ENCODE assay signal across 24 cellular contexts in the genomic region with DNA sequence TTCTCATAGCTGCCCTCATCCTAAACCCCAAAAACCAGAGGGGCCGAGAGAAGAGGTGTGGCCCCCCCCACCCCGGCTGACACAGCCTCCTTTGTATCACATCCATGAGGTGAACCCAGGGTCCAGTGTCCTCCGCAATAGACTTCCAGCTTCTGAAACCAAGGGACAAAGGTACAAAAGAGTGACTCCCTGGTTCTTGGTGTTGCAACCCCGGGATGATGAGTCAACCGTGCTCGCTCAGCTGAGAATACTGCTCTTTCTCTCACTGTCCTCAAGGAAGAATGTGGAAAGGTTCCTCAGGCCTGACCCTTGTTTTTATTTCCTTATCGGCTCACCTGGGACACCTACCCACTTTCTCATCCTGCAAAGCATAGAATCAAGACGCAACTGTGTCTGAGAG. TPM values are rescaled to one million over a fixed set of nuclear protein-coding genes. Genes with fewer than 3 reads are reported as not detected.
A peak's percentile ranks its signal among the peaks of the same experiment; 100 is the strongest.
DNase-seq lines count a peak whose midpoint lies in the region; ATAC-seq, FAIRE-seq and TF ChIP-seq lines count a peak whose summit lies in the region.
"Had no signal": no experiment of that assay in that cellular context is flagged by ENCODE, and none has a peak within 500 bp of the region (broad histone marks: within the 10 kb centered on the region; RNA-seq: fewer than 3 reads in every experiment).

No MANE protein-coding gene starts in this region.

- H3K4me3 ChIP-seq in Caco-2 (ENCODE audit: low read depth, low read length) (no peak overlapping the region), IMR-90 (ENCODE audit: insufficient read depth, low read depth, low read length) (no peak overlapping the region), bronchial epithelial cell (ENCODE audit: low read depth, low read length) (no peak overlapping the region), GM23338 (no peak overlapping the region)
- H3K4me3 ChIP-seq: gastrocnemius medialis, HAP-1 had no signal

- H3K56ac ChIP-seq in IMR-90 (ENCODE audit: extremely low read depth, insufficient read depth, low read length), result no peak overlapping the region

- dilution Hi-C loops in IMR-90 (cut with HindIII; ENCODE audit: low sequenced_read_pairs, unreplicated experiment), result no loop called here

- no peaks in the 10 kb centered on the region for H4K20me1 ChIP-seq in IMR-90 (ENCODE audit: insufficient read depth, low read length)
- H4K20me1 ChIP-seq in GM23338 (replicated peaks; ENCODE audit: insufficient read depth), result no peaks in the 10 kb centered on the region

- no peaks in the 10 kb centered on the region for H3K79me1 ChIP-seq in IMR-90 (ENCODE audit: low read depth in 1 of 2, low read length in 2 of 2)

- H3K36me3 ChIP-seq in Caco-2 (ENCODE audit: control insufficient read depth, insufficient read depth, low read length), result no peaks in the 10 kb centered on the region
- no peaks in the 10 kb centered on the region for H3K36me3 ChIP-seq in IMR-90 (ENCODE audit: control insufficient read depth, insufficient read depth, low read length)
- H3K36me3 ChIP-seq in bronchial epithelial cell (ENCODE audit: control insufficient read depth, insufficient read depth, low read length), result no peaks in the 10 kb centered on the region
- H3K36me3 ChIP-seq in GM23338 (ENCODE audit: insufficient read depth), result no peaks in the 10 kb centered on the region
- H3K36me3 ChIP-seq: gastrocnemius medialis, HAP-1 had no signal

- H3K4ac ChIP-seq in IMR-90 (ENCODE audit: low read depth, low read length), result no peak overlapping the region

- H3K27me3 Mint-ChIP-seq in Caco-2 (ENCODE audit: insufficient read depth, unreplicated experiment) (no peaks in the 10 kb centered on the region), GM23338 (ENCODE audit: insufficient read depth, low read depth, poor library complexity) (peaks cover 19% of the 10 kb centered on the region)

- H3K27ac Mint-ChIP-seq in Caco-2 (ENCODE audit: unreplicated experiment) (no peak overlapping the region), GM23338 (no peak overlapping the region)
- H3K27ac Mint-ChIP-seq: activated CD8-positive, alpha-beta T cell treated with anti-CD3 and anti-CD28 coated beads for 36 hours; activated T-cell treated with anti-CD3 and anti-CD28 coated beads, Interleukin-2, amount 50 U/mL, for 72 hours; effector memory CD8-positive, alpha-beta T cell; IgD-negative memory B cell; mesothelial cell of epicardium had no signal

- H3K27ac ChIP-seq in IMR-90 (ENCODE audit: insufficient read depth, low read length) (no peak overlapping the region), GM23338 (ENCODE audit: low read depth) (no peak overlapping the region)
- H3K27ac ChIP-seq: gastrocnemius medialis, VCaP had no signal

- H3K9me3 Mint-ChIP-seq in Caco-2 (ENCODE audit: unreplicated experiment), result no peaks in the 10 kb centered on the region
- no peaks in the 10 kb centered on the region; the same call in 2 of the 3 replicates for H3K9me3 Mint-ChIP-seq in GM23338
- H3K9me3 Mint-ChIP-seq: activated CD8-positive, alpha-beta T cell treated with anti-CD3 and anti-CD28 coated beads for 36 hours; activated T-cell treated with anti-CD3 and anti-CD28 coated beads, Interleukin-2, amount 50 U/mL, for 72 hours; effector memory CD8-positive, alpha-beta T cell; IgD-negative memory B cell had no signal

- H3K9me2 ChIP-seq in GM23338 (ENCODE audit: insufficient read depth), result no peaks in the 10 kb centered on the region

- no peak overlapping the region for H2AK9ac ChIP-seq in IMR-90 (replicated peaks; ENCODE audit: low read depth, low read length, poor library complexity)

- no peak overlapping the region for H3K4me3 Mint-ChIP-seq in Caco-2 (ENCODE audit: unreplicated experiment)
- no peak overlapping the region for H3K4me3 Mint-ChIP-seq in GM23338
- H3K4me3 Mint-ChIP-seq: activated CD8-positive, alpha-beta T cell treated with anti-CD3 and anti-CD28 coated beads for 36 hours; activated T-cell treated with anti-CD3 and anti-CD28 coated beads, Interleukin-2, amount 50 U/mL, for 72 hours; effector memory CD8-positive, alpha-beta T cell; IgD-negative memory B cell; mesothelial cell of epicardium had no signal

- H3K23ac ChIP-seq in IMR-90 (ENCODE audit: low read depth, low read length), result no peak overlapping the region

- in situ Hi-C loops in IMR-90 (cut with MboI; ENCODE audit: low sequenced_read_pairs), result no loop called here

- H2BK5ac ChIP-seq in IMR-90 (ENCODE audit: low read depth, low read length, poor library complexity, severe bottlenecking), result no peak overlapping the region

- POLR2A ChIA-PET in Caco-2 (lab: Charles Lee) (interaction anchor here (0.6 kb wide), 1 partner anchor 29 kb away, joined by 3 read pairs; no protein-coding TSS in a partner anchor), IMR-90 (lab: Charles Lee; ENCODE audit: unreplicated experiment) (interaction anchor here (1.4 kb wide), 1 partner anchor 15 kb away, joined by 3 read pairs; no protein-coding TSS in a partner anchor)

- ATAC-seq in IMR-90 (ENCODE audit: low read depth), result no peak
- ATAC-seq in left colon, result peak; percentile 64
- ATAC-seq in HG02571 (IDR thresholded peaks at IDR 0.05; ENCODE audit: unreplicated experiment), result no peak
- no peak for ATAC-seq in GM23338
- ATAC-seq in HG02981 (IDR thresholded peaks at IDR 0.05; ENCODE audit: unreplicated experiment), result no peak
- ATAC-seq: activated CD8-positive, alpha-beta T cell treated with anti-CD3 and anti-CD28 coated beads for 36 hours; activated T-cell treated with anti-CD3 and anti-CD28 coated beads, Interleukin-2, amount 50 U/mL, for 72 hours; effector memory CD8-positive, alpha-beta T cell; gastrocnemius medialis had no signal

- no peak overlapping the region for H2AFZ ChIP-seq in IMR-90 (replicated peaks; ENCODE audit: low read length, poor library complexity)
- H2AFZ ChIP-seq in GM23338, result no peak overlapping the region

- H3K9me1 ChIP-seq in IMR-90 (ENCODE audit: insufficient read depth, low read length), result no peaks in the 10 kb centered on the region; the same call in 1 of the 2 replicates

- H3K36me3 Mint-ChIP-seq in Caco-2 (ENCODE audit: insufficient read depth, unreplicated experiment) (peaks cover 6% of the 10 kb centered on the region), GM23338 (ENCODE audit: low read depth) (no peaks in the 10 kb centered on the region)
- H3K36me3 Mint-ChIP-seq: IgD-negative memory B cell, mesothelial cell of epicardium had no signal

- no peak overlapping the region for H4K91ac ChIP-seq in IMR-90 (ENCODE audit: insufficient read depth, low read depth, low read length)

- CTCF ChIA-PET in Caco-2 (lab: Charles Lee) (no interaction called here), IMR-90 (lab: Yijun Ruan, JAX) (interaction anchor here (0.9 kb wide), 1 partner anchor 15 kb away, joined by 3 read pairs; no protein-coding TSS in a partner anchor)

- no peak overlapping the region for H3K9ac ChIP-seq in IMR-90 (ENCODE audit: low read depth, low read length)

- H2BK15ac ChIP-seq in IMR-90 (ENCODE audit: low read depth, low read length), result no peak overlapping the region

- H3K18ac ChIP-seq in IMR-90 (ENCODE audit: low read depth, low read length), result no peak overlapping the region

- no peaks in the 10 kb centered on the region for H3K79me2 ChIP-seq in GM23338 (replicated peaks; ENCODE audit: insufficient read depth)

- 80% methylated on average over 2 of the region's 8 CpGs; no CpG with 5 or more reads in 1 of the 2 experiments for WGBS in IMR-90 (ENCODE audit: extremely low coverage in 2 of 2, insufficient read length in 1 of 2), 2 experiments

- DNase-seq in Caco-2 (peak; percentile 50 to 73), IMR-90 (no peak), bronchial epithelial cell (ENCODE audit: low read depth) (peak; percentile 58), left colon (no peak), globus pallidus (ENCODE audit: low spot score) (no peak), GM23338 (ENCODE audit: low spot score) (no peak)
- DNase-seq: activated CD8-positive, alpha-beta T cell treated with anti-CD3 and anti-CD28 coated beads for 36 hours; activated T-cell treated with anti-CD3 and anti-CD28 coated beads, Interleukin-2, amount 50 U/mL, for 72 hours; central memory CD4-positive, alpha-beta T cell; effector memory CD8-positive, alpha-beta T cell; gastrocnemius medialis; NCI-H1105; NCI-H2171 treated with DMSO at 0.1 percent for 48 hours; NCI-H82; SW 1271 had no signal

- H3K4me1 ChIP-seq in Caco-2, result peaks cover 16% of the 10 kb centered on the region
- no peaks in the 10 kb centered on the region; the same call in 1 of the 2 replicates for H3K4me1 ChIP-seq in IMR-90 (ENCODE audit: control insufficient read depth, insufficient read depth, low read length)
- H3K4me1 ChIP-seq in GM23338 (ENCODE audit: insufficient read depth), result peaks cover 5% of the 10 kb centered on the region; the same call in 1 of the 2 replicates
- H3K4me1 ChIP-seq: gastrocnemius medialis, HAP-1 had no signal

- TF ChIP-seq CTCF in Caco-2 (IDR thresholded peaks at IDR 0.05; ENCODE audit: insufficient read depth in 1 of 2, low read depth in 1 of 2, low read length in 1 of 2, severe bottlenecking in 1 of 2, unreplicated experiment in 1 of 2) (no peak), IMR-90 (conservative IDR thresholded peaks at IDR 0.05; ENCODE audit: low read depth, low read length) (no peak), bronchial epithelial cell (IDR thresholded peaks at IDR 0.05; ENCODE audit: insufficient read depth, low read length, severe bottlenecking) (no peak), GM23338 (conservative IDR thresholded peaks at IDR 0.05; ENCODE audit: low read depth in 2 of 2) (no peak)

- intact Hi-C loops in Caco-2 (cut with micrococcal nuclease; ENCODE audit: unreplicated experiment) (no loop called here), IMR-90 (cut with micrococcal nuclease) (no loop called here), left colon (cut with DNase I, micrococcal nuclease) (no loop called here)

- no peaks in the 10 kb centered on the region for H3K27me3 ChIP-seq in Caco-2 (replicated peaks; ENCODE audit: control insufficient read depth, insufficient read depth, low read length)
- H3K27me3 ChIP-seq in IMR-90 (ENCODE audit: control insufficient read depth, insufficient read depth, low read length), result peaks cover 23% of the 10 kb centered on the region
- H3K27me3 ChIP-seq in bronchial epithelial cell (ENCODE audit: control insufficient read depth, insufficient read depth, low read length), result peaks cover 15% of the 10 kb centered on the region
- peaks cover 12% of the 10 kb centered on the region for H3K27me3 ChIP-seq in GM23338 (ENCODE audit: insufficient read depth)

- no peak overlapping the region for H4K8ac ChIP-seq in IMR-90 (ENCODE audit: low read depth in 2 of 2, low read length in 2 of 2)

- H4K5ac ChIP-seq in IMR-90 (ENCODE audit: low read depth, low read length), result no peak overlapping the region

- no peak overlapping the region for H3K14ac ChIP-seq in IMR-90 (replicated peaks; ENCODE audit: low read depth, low read length)

- H3K9me3 ChIP-seq in Caco-2, result no peaks in the 10 kb centered on the region
- H3K9me3 ChIP-seq in IMR-90 (ENCODE audit: control insufficient read depth, insufficient read depth, low read length), result peaks cover 3% of the 10 kb centered on the region; the same call in 1 of the 2 replicates
- H3K9me3 ChIP-seq: gastrocnemius medialis, HAP-1 had no signal

- TF ChIP-seq RAD21 in IMR-90 (IDR thresholded peaks at IDR 0.05; ENCODE audit: low read length), result no peak

- no peak overlapping the region for H2AK5ac ChIP-seq in IMR-90 (ENCODE audit: low read depth, low read length)

- no peak for TF ChIP-seq POLR2A in IMR-90 (IDR thresholded peaks at IDR 0.05; ENCODE audit: low read depth, low read length)

- BruUV-seq in Caco-2 (replicated peaks; lab: Mats Ljungman, UMichigan), result no TSS peak
- BruUV-seq in IMR-90 (replicated peaks; lab: Mats Ljungman, UMichigan), result no TSS peak

- FAIRE-seq in bronchial epithelial cell (lab: Jason Lieb, UNC), result no peak
- FAIRE-seq: islet of Langerhans had no signal

- no peak overlapping the region for H2BK120ac ChIP-seq in IMR-90 (ENCODE audit: low read depth, low read length)

- H3F3A ChIP-seq in GM23338 (replicated peaks; ENCODE audit: low read depth), result no peaks in the 10 kb centered on the region

- H3K4me2 ChIP-seq in IMR-90 (ENCODE audit: low read depth, low read length) (no peak overlapping the region), GM23338 (no peak overlapping the region)

- no peak overlapping the region for H2BK20ac ChIP-seq in IMR-90 (ENCODE audit: low read depth, low read length)

- H3K4me1 Mint-ChIP-seq in Caco-2 (ENCODE audit: low read depth, unreplicated experiment) (no peaks in the 10 kb centered on the region), GM23338 (peaks cover 18% of the 10 kb centered on the region)
- H3K4me1 Mint-ChIP-seq: IgD-negative memory B cell had no signal

RNA-seq across cellular contexts. Expression of gene SLC15A1, which starts 5.5 kb away (rescaled TPM):
- total RNA-seq in Caco-2 (2022) (12.3 and 12.9 TPM in 2 replicates), IMR-90 (2012; rRNA removed) (not detected in 2 replicates), bronchial epithelial cell (0.77 TPM in 1 of 2 replicates, not detected in the other), left colon (10 to 100 TPM; 16.8 to 35.7 TPM)
- polyA plus RNA-seq in IMR-90 (2012; rRNA removed) (not detected in 2 replicates), GM23338 (2016; fragmentation: Nextera tagmentation; extraction: Ambion mirVana) (1.3 and 1.6 TPM in 2 replicates)
- not detected in 2 replicates for polyA plus RNA-seq in IMR-90 (2012; cell fraction: cytosol; rRNA removed)
- polyA plus RNA-seq in IMR-90 (2012; cell fraction: nucleus; rRNA removed; ENCODE audit: low replicate concordance), result not detected in 2 replicates
- total RNA-seq in GM23338 (2014; rRNA removed; shearing (Covaris generic)), result 2.4 and 3.0 TPM in 2 replicates
- total RNA-seq: activated CD8-positive, alpha-beta T cell treated with anti-CD3 and anti-CD28 coated beads for 36 hours; activated T-cell treated with anti-CD3 and anti-CD28 coated beads, Interleukin-2, amount 50 U/mL, for 72 hours; gastrocnemius medialis; subcutaneous adipose tissue had no signal
- polyA plus RNA-seq: AG04450, IgD-negative memory B cell had no signal

Comparison
In these comparisons a context has a peak if more than half of its experiments do, and no peak if none do; other contexts are left out.
1. DNase-seq: peak in Caco-2 (2 of 2) and bronchial epithelial cell (single experiment); none in IMR-90 (single experiment), left colon (0 of 2), globus pallidus (single experiment) and GM23338 (single experiment).